ENCODE assay signal across 10 cellular contexts in genomic region chr10:18400911-18401260, GRCh38.
DNase-seq lines count a peak whose midpoint lies in the region; ATAC-seq and TF ChIP-seq lines count a peak whose summit lies in the region.
"Had no signal": no experiment of that assay in that cellular context is flagged by ENCODE, and none has a peak within 500 bp of the region (broad histone marks: within the 10 kb centered on the region; RNA-seq: fewer than 3 reads in every experiment).

No MANE protein-coding gene starts in this region.

- H3K4ac ChIP-seq in neuronal stem cell (ENCODE audit: low read length): no peak overlapping the region

- no peak overlapping the region for H2BK12ac ChIP-seq in neuronal stem cell (ENCODE audit: low read length)

- WGBS in neuronal stem cell (ENCODE audit: extremely low coverage in 2 of 2, insufficient read length in 2 of 2, insufficient replicate concordance in 1 of 2), 2 donors: no CpG with 5 or more reads among the region's 10 CpGs

- H3K18ac ChIP-seq in neuronal stem cell (ENCODE audit: low read length): no peak overlapping the region

- H3K14ac ChIP-seq in neuronal stem cell (ENCODE audit: low read length): no peak overlapping the region

- no peak overlapping the region for H4K91ac ChIP-seq in neuronal stem cell (ENCODE audit: low read depth, low read length, poor library complexity)

- no peak overlapping the region for H2BK120ac ChIP-seq in neuronal stem cell (ENCODE audit: low read depth, low read length)

- no peak overlapping the region for H3K27ac ChIP-seq in duodenal mucosa (ENCODE audit: low read depth, low read length)
- H3K27ac ChIP-seq in neuronal stem cell (replicated peaks; ENCODE audit: low read length): no peak overlapping the region
- H3K27ac ChIP-seq: skin epidermis had no signal

- no peak overlapping the region for H4K8ac ChIP-seq in neuronal stem cell (ENCODE audit: low read depth, low read length)

- no peak overlapping the region for H3K23ac ChIP-seq in neuronal stem cell (ENCODE audit: low read depth, low read length, poor library complexity)

- H3K9me3 ChIP-seq in duodenal mucosa (ENCODE audit: control insufficient read depth in 1 of 2, low read length in 2 of 2) (no peaks in the 10 kb centered on the region), neuronal stem cell (replicated peaks in 1 of 2; ENCODE audit: control insufficient read depth in 2 of 2, insufficient read depth in 1 of 2, low read depth in 1 of 2, low read length in 2 of 2) (no peaks in the 10 kb centered on the region)

- no peak for ATAC-seq in HG02623 (IDR thresholded peaks at IDR 0.05; ENCODE audit: unreplicated experiment)
- no peak for ATAC-seq in HG03139 (IDR thresholded peaks at IDR 0.05; ENCODE audit: unreplicated experiment)

- CTCF ChIA-PET in GM10248 (lab: Yijun Ruan, JAX): interaction anchor here (0.7 to 1.2 kb wide), 2 partner anchors 9 to 89 kb away, joined by 3 to 4 read pairs; no protein-coding TSS in a partner anchor

- no peak overlapping the region for H2AK5ac ChIP-seq in neuronal stem cell (ENCODE audit: low read depth, low read length)

- no peaks in the 10 kb centered on the region for H3K79me1 ChIP-seq in neuronal stem cell (ENCODE audit: low read depth, low read length)

- no peak overlapping the region for H2BK15ac ChIP-seq in neuronal stem cell (ENCODE audit: low read length)

- peak overlapping the region; percentile 73 for H2AFZ ChIP-seq in neuronal stem cell (ENCODE audit: low read length)

- no peak overlapping the region for H2BK5ac ChIP-seq in neuronal stem cell (ENCODE audit: low read length)

- H3K4me1 ChIP-seq in duodenal mucosa (ENCODE audit: control insufficient read depth in 1 of 2, insufficient read depth in 2 of 2, low read length in 2 of 2) (peaks cover 5 to 10% of the 10 kb centered on the region in 2 donors), neuronal stem cell (ENCODE audit: control insufficient read depth in 2 of 2, insufficient read depth in 1 of 2, low read depth in 1 of 2, low read length in 2 of 2) (no peaks in the 10 kb centered on the region)

- H3K9ac ChIP-seq in duodenal mucosa (ENCODE audit: low read depth in 1 of 2, low read length in 2 of 2) (peak overlapping the region; percentile 42 to 82), neuronal stem cell (ENCODE audit: low read depth, low read length, poor library complexity) (no peak overlapping the region)

- POLR2A ChIA-PET in GM10248 (lab: Yijun Ruan, JAX): no interaction called here

- H3K4me3 ChIP-seq in duodenal mucosa (ENCODE audit: low read depth in 1 of 2, low read length in 2 of 2): peak overlapping the region; percentile 64 to 70
- H3K4me3 ChIP-seq in neuronal stem cell (ENCODE audit: low read length in 2 of 2): peak overlapping the region in 1 of 2 donors; percentile 63

- no peaks in the 10 kb centered on the region for H3K36me3 ChIP-seq in duodenal mucosa (ENCODE audit: control insufficient read depth in 1 of 2, insufficient read depth in 2 of 2, low read length in 2 of 2)
- no peaks in the 10 kb centered on the region for H3K36me3 ChIP-seq in neuronal stem cell (replicated peaks in 1 of 2; ENCODE audit: control insufficient read depth in 2 of 2, insufficient read depth in 2 of 2, low read length in 2 of 2)

- DNase-seq in GM10248 (ENCODE audit: extremely low spot score): peak; percentile 14
- peak; percentile 24 for DNase-seq in LoVo (ENCODE audit: low spot score)
- DNase-seq in neuronal stem cell (ENCODE audit: low spot score): no peak
- DNase-seq in SIG-M5 (lab: John Stamatoyannopoulos, UW): no peak
- no peak for DNase-seq in NCI-H1048 (lab: John Stamatoyannopoulos, UW)
- DNase-seq: activated B cell treated with CpG ODN at 0.5 μM for 24 hours had no signal

- TF ChIP-seq CTCF in GM10248 (IDR thresholded peaks at IDR 0.05; ENCODE audit: control extremely low read depth, extremely low read depth, low read depth, missing control alignments): no peak

- no peaks in the 10 kb centered on the region for H3K27me3 ChIP-seq in duodenal mucosa (ENCODE audit: control insufficient read depth in 1 of 2, insufficient read depth in 2 of 2, low read length in 2 of 2)
- peaks cover 0 to 32% (median 0%) of the 10 kb centered on the region in 3 experiments for H3K27me3 ChIP-seq in neuronal stem cell (ENCODE audit: control insufficient read depth in 3 of 3, insufficient read depth in 3 of 3, low read depth in 1 of 3, low read length in 3 of 3)

- peak overlapping the region; percentile 48 for H3K4me2 ChIP-seq in neuronal stem cell (ENCODE audit: insufficient read depth, low read length, poor library complexity, severe bottlenecking)

Comparison
In these comparisons a context has a peak if more than half of its experiments do, and no peak if none do; other contexts are left out.
1. DNase-seq: peak in GM10248 (single experiment) and LoVo (single experiment); none in neuronal stem cell (single experiment), SIG-M5 (single experiment) and NCI-H1048 (single experiment).